18 cellular contexts compared by ENCODE assay signal in the genomic region with DNA sequence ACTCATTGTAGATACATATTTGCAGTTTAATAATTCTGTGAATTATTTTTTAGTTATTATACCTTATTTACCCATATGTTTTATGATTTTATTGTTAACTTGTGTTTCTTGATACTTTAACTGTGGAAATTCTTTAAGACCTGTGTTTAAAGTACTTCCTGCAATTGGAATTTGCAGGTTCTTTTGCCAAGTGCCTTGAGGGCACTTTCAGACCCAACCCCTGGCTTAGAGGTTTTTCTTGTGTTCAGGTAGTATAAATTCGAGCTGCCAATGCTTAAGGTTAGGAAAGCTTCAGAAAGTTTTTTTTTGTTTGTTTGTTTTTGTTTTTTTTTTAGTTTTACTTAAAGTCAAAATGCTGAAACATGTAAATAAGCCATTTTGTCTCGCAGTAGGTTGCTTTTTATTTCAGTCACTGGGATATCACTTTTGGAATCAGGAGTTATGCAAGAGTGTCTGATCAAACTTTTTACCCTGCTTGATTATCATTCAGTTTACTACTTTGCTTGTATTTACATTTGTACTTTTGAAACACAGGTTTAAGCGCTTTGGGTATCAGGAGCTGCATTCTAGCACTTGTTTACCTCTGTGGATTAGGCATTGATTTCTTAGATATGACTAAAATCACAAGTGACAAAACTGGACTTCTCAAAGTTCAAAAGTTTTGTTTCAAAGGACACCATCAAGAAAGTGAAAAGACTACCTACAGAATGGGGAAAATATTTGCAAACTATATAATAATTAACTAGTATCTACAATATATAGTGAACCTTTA. TPM values are rescaled to one million over a fixed set of nuclear protein-coding genes. Genes with fewer than 3 reads are reported as not detected.
DNase-seq lines count a peak whose midpoint lies in the region; ATAC-seq, FAIRE-seq and TF ChIP-seq lines count a peak whose summit lies in the region.
"Had no signal": no experiment of that assay in that cellular context is flagged by ENCODE, and none has a peak within 500 bp of the region (broad histone marks: within the 10 kb centered on the region; RNA-seq: fewer than 3 reads in every experiment).

No MANE protein-coding gene starts in this region.

- H3K4me1 ChIP-seq in left lung (no peaks in the 10 kb centered on the region), tibial nerve (no peaks in the 10 kb centered on the region)
- H3K4me1 ChIP-seq: BLaER1 had no signal

- H3K4me3 ChIP-seq in bronchial epithelial cell (ENCODE audit: low read depth, low read length): no peak overlapping the region
- no peak overlapping the region for H3K4me3 ChIP-seq in left lung
- H3K4me3 ChIP-seq in tibial nerve: no peak overlapping the region
- H3K4me3 ChIP-seq: BLaER1, GM23248 had no signal

- H3K9me3 ChIP-seq in left lung: no peaks in the 10 kb centered on the region
- H3K9me3 ChIP-seq in tibial nerve: peaks cover 0 to 7% (median 0%) of the 10 kb centered on the region in 4 donors
- H3K9me3 ChIP-seq in T-helper 17 cell (ENCODE audit: control insufficient read depth, low read length, poor library complexity, severe bottlenecking): no peaks in the 10 kb centered on the region
- H3K9me3 ChIP-seq: BLaER1, Caco-2 had no signal

- H3K27me3 ChIP-seq in bronchial epithelial cell (ENCODE audit: control insufficient read depth, insufficient read depth, low read length) (no peaks in the 10 kb centered on the region), left lung (no peaks in the 10 kb centered on the region), tibial nerve (no peaks in the 10 kb centered on the region)
- H3K27me3 ChIP-seq: BLaER1 had no signal

- H3K27ac ChIP-seq in left lung (no peak overlapping the region), tibial nerve (no peak overlapping the region)
- H3K27ac ChIP-seq: BLaER1, GM23248, HL-60 had no signal

- H3K36me3 Mint-ChIP-seq in T-helper 17 cell (ENCODE audit: low read depth): no peaks in the 10 kb centered on the region
- H3K36me3 Mint-ChIP-seq: CD8-positive, alpha-beta memory T cell had no signal

- no peaks in the 10 kb centered on the region for H3K27me3 Mint-ChIP-seq in T-helper 17 cell

- DNase-seq in ELF-1 (ENCODE audit: low read depth, low spot score): peak; percentile 30
- peak; percentile 12 for DNase-seq in bronchial epithelial cell (ENCODE audit: low read depth)
- DNase-seq in left lung: no peak
- peak; percentile 25 for DNase-seq in renal cortical epithelial cell (ENCODE audit: low read depth)
- no peak for DNase-seq in tibial nerve (ENCODE audit: low spot score in 2 of 2)
- DNase-seq in T-helper 17 cell: no peak
- DNase-seq: 8988T; AML-193; Caco-2; CD8-positive, alpha-beta memory T cell; DMS53; GM23248; IMR-90 had no signal

- H3K36me3 ChIP-seq in bronchial epithelial cell (ENCODE audit: control insufficient read depth, insufficient read depth, low read length) (no peaks in the 10 kb centered on the region), left lung (no peaks in the 10 kb centered on the region), tibial nerve (no peaks in the 10 kb centered on the region)
- H3K36me3 ChIP-seq: BLaER1 had no signal

- H3K4me3 Mint-ChIP-seq in T-helper 17 cell: no peak overlapping the region
- H3K4me3 Mint-ChIP-seq: CD8-positive, alpha-beta memory T cell had no signal

- WGBS in tibial nerve, 2 donors: 38 to 51% methylated on average over 3 of the region's 3 CpGs

- peak; percentile 83 for ATAC-seq in left lung
- no peak for ATAC-seq in T-helper 17 cell
- no peak for ATAC-seq in esophagus mucosa
- ATAC-seq: HCT116 had no signal

- intact Hi-C loops in left lung (cut with DNase I): no loop called here

- TF ChIP-seq POLR2A in tibial nerve (IDR thresholded peaks at IDR 0.05): no peak

- H3K4me1 Mint-ChIP-seq in T-helper 17 cell: no peaks in the 10 kb centered on the region
- H3K4me1 Mint-ChIP-seq: CD8-positive, alpha-beta memory T cell had no signal

- no peak overlapping the region for H3K27ac Mint-ChIP-seq in T-helper 17 cell
- H3K27ac Mint-ChIP-seq: CD8-positive, alpha-beta memory T cell had no signal

- FAIRE-seq in bronchial epithelial cell (lab: Jason Lieb, UNC): no peak
- FAIRE-seq: H54 had no signal

- TF ChIP-seq CTCF in bronchial epithelial cell (IDR thresholded peaks at IDR 0.05; ENCODE audit: insufficient read depth, low read length, severe bottlenecking): no peak
- TF ChIP-seq CTCF in left lung (IDR thresholded peaks at IDR 0.05): no peak
- TF ChIP-seq CTCF in tibial nerve (IDR thresholded peaks at IDR 0.05): no peak

- TF ChIP-seq EP300 in tibial nerve (IDR thresholded peaks at IDR 0.05): no peak

RNA-seq across cellular contexts. Expression of gene TDRD15, which starts 31.8 kb away (rescaled TPM):
- total RNA-seq in bronchial epithelial cell (not detected in 2 replicates), left lung (not detected), renal cortical epithelial cell (not detected in 2 replicates), tibial nerve (under 1 TPM in 2 of 4 donors, not detected in 2; 0.30 to 0.63 TPM), T-helper 17 cell (under 1 TPM in 1 of 2 donors, not detected in 1; 0.13 TPM), esophagus mucosa (not detected)
- total RNA-seq: Caco-2, GM23248, IMR-90 had no signal

Comparison
In these comparisons a context has a peak if more than half of its experiments do, and no peak if none do; other contexts are left out.
1. DNase-seq: peak in ELF-1 (single experiment), bronchial epithelial cell (single experiment) and renal cortical epithelial cell (single experiment); none in left lung (0 of 2), tibial nerve (0 of 2) and T-helper 17 cell (0 of 3).